In the genomic region with DNA sequence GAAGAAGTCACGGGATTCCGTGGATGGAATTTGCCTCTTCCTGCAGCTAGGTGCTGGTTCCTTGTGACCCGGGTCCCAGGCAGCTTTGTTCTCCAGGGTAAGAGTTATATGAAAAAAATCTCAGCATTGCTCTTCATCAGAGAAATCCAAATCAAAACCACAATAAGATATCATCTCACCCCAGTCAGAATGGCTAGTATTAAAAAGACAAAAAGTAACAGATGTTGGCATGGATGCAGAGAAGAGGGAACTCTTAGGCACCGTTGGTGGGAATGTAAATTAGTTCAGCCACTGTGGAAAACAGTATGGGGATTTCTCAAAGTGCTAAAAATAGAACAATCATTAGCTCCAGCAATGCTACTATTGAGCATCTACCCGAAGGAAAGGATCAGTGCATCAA, we compare ENCODE assay signal across 31 cellular contexts.
"Had no signal": no experiment of that assay in that cellular context is flagged by ENCODE, and none has a peak within 500 bp of the region (broad histone marks: within the 10 kb centered on the region; RNA-seq: fewer than 3 reads in every experiment).

No MANE protein-coding gene starts in this region.

- H3K27ac Mint-ChIP-seq: activated B cell treated with CpG ODN at 0.5 μM for 24 hours; activated CD4-positive, alpha-beta memory T cell treated with anti-CD3 and anti-CD28 coated beads for 36 hours; activated naive CD4-positive, alpha-beta T cell treated with anti-CD3 and anti-CD28 coated beads, Interleukin-2, amount 10 ng/mL, durations not matched to agents 7 days and 5 days; activated naive CD8-positive, alpha-beta T cell; activated naive CD8-positive, alpha-beta T cell treated with anti-CD3 and anti-CD28 coated beads, Interleukin-2, amount 50 U/mL, for 24 hours; T-helper 1 cell treated with Interleukin-12 subunit alpha and Interleukin-12 subunit beta and Interleukin-4 antibody, amounts not matched to agents 30 μg/mL and 1 μg/mL, for 36 hours; T-helper 2 cell treated with Interferon-gamma antibody and Interleukin-4, amounts not matched to agents 5 μg/mL and 100 μg/mL, for 36 hours had no signal

- H3K4me3 Mint-ChIP-seq: activated B cell treated with CpG ODN at 0.5 μM for 24 hours; activated CD4-positive, alpha-beta memory T cell treated with anti-CD3 and anti-CD28 coated beads for 36 hours; activated naive CD4-positive, alpha-beta T cell treated with anti-CD3 and anti-CD28 coated beads, Interleukin-2, amount 10 ng/mL, durations not matched to agents 7 days and 5 days; activated naive CD8-positive, alpha-beta T cell; activated naive CD8-positive, alpha-beta T cell treated with anti-CD3 and anti-CD28 coated beads, Interleukin-2, amount 50 U/mL, for 24 hours; T-helper 1 cell treated with Interleukin-12 subunit alpha and Interleukin-12 subunit beta and Interleukin-4 antibody, amounts not matched to agents 30 μg/mL and 1 μg/mL, for 36 hours; T-helper 2 cell treated with Interferon-gamma antibody and Interleukin-4, amounts not matched to agents 5 μg/mL and 100 μg/mL, for 36 hours had no signal

- H3K4me3 ChIP-seq: Peyer's patch had no signal

- H3K27me3 ChIP-seq: brain microvascular endothelial cell, Peyer's patch had no signal

- H3K4me1 Mint-ChIP-seq: activated naive CD4-positive, alpha-beta T cell treated with anti-CD3 and anti-CD28 coated beads, Interleukin-2, amount 10 ng/mL, durations not matched to agents 7 days and 5 days; activated naive CD8-positive, alpha-beta T cell treated with anti-CD3 and anti-CD28 coated beads, Interleukin-2, amount 50 U/mL, for 24 hours had no signal

- ATAC-seq: PC-3 had no signal

- H3K36me3 ChIP-seq: brain microvascular endothelial cell, Peyer's patch had no signal

- H3K27ac ChIP-seq: brain microvascular endothelial cell, Peyer's patch had no signal

- H3K9me3 ChIP-seq: Peyer's patch had no signal

- H3K36me3 Mint-ChIP-seq: activated CD4-positive, alpha-beta memory T cell treated with anti-CD3 and anti-CD28 coated beads for 36 hours; activated naive CD4-positive, alpha-beta T cell treated with anti-CD3 and anti-CD28 coated beads, Interleukin-2, amount 10 ng/mL, durations not matched to agents 7 days and 5 days; activated naive CD8-positive, alpha-beta T cell had no signal

- DNase-seq: activated B cell treated with CpG ODN at 0.5 μM for 24 hours; activated CD4-positive, alpha-beta memory T cell treated with anti-CD3 and anti-CD28 coated beads for 36 hours; activated CD4-positive, alpha-beta T cell treated with anti-CD3 and anti-CD28 coated beads for 4 hours; activated CD4-positive, alpha-beta T cell treated with anti-CD3 and anti-CD28 coated beads, Interleukin-2, amount 50 U/mL, for 1 hour; activated CD4-positive, CD25-positive, alpha-beta regulatory T cell treated with anti-CD3 and anti-CD28 coated beads, Interleukin-2, amount 50 U/mL, for 72 hours; activated CD8-positive, alpha-beta memory T cell treated with anti-CD3 and anti-CD28 coated beads, Interleukin-2, amount 50 U/mL, for 4 hours; activated effector memory CD4-positive, alpha-beta T cell treated with Interleukin-2 at 50 U/mL for 16 hours; activated naive CD4-positive, alpha-beta T cell treated with anti-CD3 and anti-CD28 coated beads, Interleukin-2, amount 10 ng/mL, durations not matched to agents 7 days and 5 days; activated naive CD8-positive, alpha-beta T cell treated with anti-CD3 and anti-CD28 coated beads, Interleukin-2, amount 50 U/mL, for 24 hours; activated T-cell treated with anti-CD3 and anti-CD28 coated beads, Interleukin-2, amount 50 U/mL, for 48 hours; anterior cingulate cortex; brain microvascular endothelial cell; central memory CD4-positive, alpha-beta T cell; Kasumi-1; MM.1S; MV-4-11; NCI-H1092; NCI-H1436 treated with DMSO at 0.1 percent for 48 hours; NCI-H1694 treated with DMSO at 0.1 percent for 48 hours; NCI-H2029; NCI-H510A; NCI-H526; NCI-H748 treated with DMSO at 0.1 percent for 48 hours; NK-92 treated with Interleukin-12 subunit alpha and Interleukin-12 subunit beta, amount 100 ng/mL, for 24 hours; PC-3; Peyer's patch; RPMI8226; SIG-M5 had no signal

- H3K9me3 Mint-ChIP-seq: activated CD4-positive, alpha-beta memory T cell treated with anti-CD3 and anti-CD28 coated beads for 36 hours; activated naive CD4-positive, alpha-beta T cell treated with anti-CD3 and anti-CD28 coated beads, Interleukin-2, amount 10 ng/mL, durations not matched to agents 7 days and 5 days; activated naive CD8-positive, alpha-beta T cell treated with anti-CD3 and anti-CD28 coated beads, Interleukin-2, amount 50 U/mL, for 24 hours; T-helper 1 cell treated with Interleukin-12 subunit alpha and Interleukin-12 subunit beta and Interleukin-4 antibody, amounts not matched to agents 30 μg/mL and 1 μg/mL, for 36 hours; T-helper 2 cell treated with Interferon-gamma antibody and Interleukin-4, amounts not matched to agents 5 μg/mL and 100 μg/mL, for 36 hours had no signal
